In the genomic region with DNA sequence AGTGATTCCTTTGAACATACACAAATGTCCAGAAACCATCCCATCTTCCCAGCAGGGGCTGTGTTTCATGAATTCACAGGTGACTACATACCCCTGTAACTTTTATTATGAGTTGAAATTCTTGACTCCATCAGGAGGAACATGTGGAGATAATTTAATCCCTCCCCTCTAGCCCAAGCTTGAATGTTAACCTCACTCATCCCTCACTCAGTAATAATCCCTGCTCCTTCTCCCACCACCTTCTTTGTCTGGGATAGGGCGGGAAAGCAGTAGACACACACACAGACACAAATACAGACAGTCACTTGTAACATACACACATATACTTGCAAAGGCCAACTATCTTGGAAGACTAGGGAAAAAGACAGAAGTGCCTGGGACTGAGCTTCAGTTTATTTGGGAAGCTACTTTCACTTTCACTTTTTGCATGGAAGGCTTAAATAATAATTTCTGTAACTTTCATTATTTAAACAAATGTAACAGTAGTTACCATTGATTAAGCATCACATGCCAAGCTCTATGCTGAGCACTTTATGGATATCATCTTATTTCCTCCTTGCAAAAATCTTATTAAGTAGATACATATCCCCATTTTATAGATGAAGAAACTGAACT, we compare ENCODE assay signal across 2 cellular contexts.
TF ChIP-seq lines count a peak whose summit lies in the region.

No MANE protein-coding gene starts in this region.

TF ChIP-seq in HCT116, 20 proteins besides CTCF, POLR2A, EP300 and RAD21 (continued from another document):
- TF ChIP-seq ZBTB33 (IDR thresholded peaks at IDR 0.05; ENCODE audit: extremely low read depth, insufficient replicate concordance, low read length) = no peak
- TF ChIP-seq EZH2 (IDR thresholded peaks at IDR 0.05) = no peak

TF ChIP-seq in WTC11, 78 proteins besides CTCF, POLR2A, EP300 and RAD21 (continued from another document):
- TF ChIP-seq MXD4 (CRISPR knock-in tag; IDR thresholded peaks at IDR 0.05; ENCODE audit: borderline replicate concordance) (no peak), OVOL2 (CRISPR knock-in tag; IDR thresholded peaks at IDR 0.05; ENCODE audit: borderline replicate concordance) (no peak), CREM (CRISPR knock-in tag; IDR thresholded peaks at IDR 0.05) (no peak), NFYB (CRISPR knock-in tag; conservative IDR thresholded peaks at IDR 0.05; ENCODE audit: low read depth) (no peak), ZNF396 (CRISPR knock-in tag; IDR thresholded peaks at IDR 0.05; ENCODE audit: borderline replicate concordance) (no peak), USF2 (CRISPR knock-in tag; IDR thresholded peaks at IDR 0.05) (no peak), PRRX2 (CRISPR knock-in tag; IDR thresholded peaks at IDR 0.05) (no peak), IRF2 (CRISPR knock-in tag; IDR thresholded peaks at IDR 0.05; ENCODE audit: borderline replicate concordance, low read depth) (no peak), ZNF423 (CRISPR knock-in tag; IDR thresholded peaks at IDR 0.05) (no peak), ATF6 (CRISPR knock-in tag; IDR thresholded peaks at IDR 0.05) (no peak), ZNF232 (CRISPR knock-in tag; IDR thresholded peaks at IDR 0.05) (no peak), NFE2L1 (CRISPR knock-in tag; IDR thresholded peaks at IDR 0.05) (no peak)
- TF ChIP-seq, protein P1, sequence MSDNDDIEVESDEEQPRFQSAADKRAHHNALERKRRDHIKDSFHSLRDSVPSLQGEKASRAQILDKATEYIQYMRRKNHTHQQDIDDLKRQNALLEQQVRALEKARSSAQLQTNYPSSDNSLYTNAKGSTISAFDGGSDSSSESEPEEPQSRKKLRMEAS (CRISPR knock-in tag; IDR thresholded peaks at IDR 0.05) = no peak
- TF ChIP-seq, protein P2, sequence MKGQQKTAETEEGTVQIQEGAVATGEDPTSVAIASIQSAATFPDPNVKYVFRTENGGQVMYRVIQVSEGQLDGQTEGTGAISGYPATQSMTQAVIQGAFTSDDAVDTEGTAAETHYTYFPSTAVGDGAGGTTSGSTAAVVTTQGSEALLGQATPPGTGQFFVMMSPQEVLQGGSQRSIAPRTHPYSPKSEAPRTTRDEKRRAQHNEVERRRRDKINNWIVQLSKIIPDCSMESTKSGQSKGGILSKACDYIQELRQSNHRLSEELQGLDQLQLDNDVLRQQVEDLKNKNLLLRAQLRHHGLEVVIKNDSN (CRISPR knock-in tag; IDR thresholded peaks at IDR 0.05) = no peak
- TF ChIP-seq, protein P3, sequence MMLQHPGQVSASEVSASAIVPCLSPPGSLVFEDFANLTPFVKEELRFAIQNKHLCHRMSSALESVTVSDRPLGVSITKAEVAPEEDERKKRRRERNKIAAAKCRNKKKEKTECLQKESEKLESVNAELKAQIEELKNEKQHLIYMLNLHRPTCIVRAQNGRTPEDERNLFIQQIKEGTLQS (CRISPR knock-in tag; conservative IDR thresholded peaks at IDR 0.05) = no peak
- TF ChIP-seq, protein P4, sequence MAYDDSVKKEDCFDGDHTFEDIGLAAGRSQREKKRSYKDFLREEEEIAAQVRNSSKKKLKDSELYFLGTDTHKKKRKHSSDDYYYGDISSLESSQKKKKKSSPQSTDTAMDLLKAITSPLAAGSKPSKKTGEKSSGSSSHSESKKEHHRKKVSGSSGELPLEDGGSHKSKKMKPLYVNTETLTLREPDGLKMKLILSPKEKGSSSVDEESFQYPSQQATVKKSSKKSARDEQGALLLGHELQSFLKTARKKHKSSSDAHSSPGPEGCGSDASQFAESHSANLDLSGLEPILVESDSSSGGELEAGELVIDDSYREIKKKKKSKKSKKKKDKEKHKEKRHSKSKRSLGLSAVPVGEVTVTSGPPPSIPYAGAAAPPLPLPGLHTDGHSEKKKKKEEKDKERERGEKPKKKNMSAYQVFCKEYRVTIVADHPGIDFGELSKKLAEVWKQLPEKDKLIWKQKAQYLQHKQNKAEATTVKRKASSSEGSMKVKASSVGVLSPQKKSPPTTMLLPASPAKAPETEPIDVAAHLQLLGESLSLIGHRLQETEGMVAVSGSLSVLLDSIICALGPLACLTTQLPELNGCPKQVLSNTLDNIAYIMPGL (CRISPR knock-in tag; IDR thresholded peaks at IDR 0.05) = no peak
